In the genomic region with DNA sequence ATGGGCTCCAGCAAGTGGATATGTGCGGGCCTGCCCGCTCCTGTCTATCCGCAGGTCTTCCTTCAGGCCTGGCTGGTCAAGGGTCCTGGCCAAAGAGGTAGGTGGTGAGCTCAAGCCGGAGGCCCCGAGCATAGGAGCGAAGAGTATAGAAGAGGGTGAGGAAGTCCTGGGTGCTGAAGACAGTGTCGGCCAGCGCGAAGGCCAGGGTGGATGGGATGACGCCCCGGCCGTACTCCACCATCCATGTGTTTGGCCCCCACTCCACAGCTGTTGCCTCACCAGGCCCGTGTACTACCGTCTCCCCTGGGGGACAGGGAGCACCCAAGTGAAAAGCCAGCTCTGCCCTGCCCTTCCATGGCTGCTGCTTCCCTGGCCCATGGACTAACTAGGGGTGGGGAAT, we compare ENCODE assay signal across 15 cellular contexts. TPM values are rescaled to one million over a fixed set of nuclear protein-coding genes. Genes with fewer than 3 reads are reported as not detected.
A peak's percentile ranks its signal among the peaks of the same experiment; 100 is the strongest.
DNase-seq lines count a peak whose midpoint lies in the region; ATAC-seq and TF ChIP-seq lines count a peak whose summit lies in the region.
"Had no signal": no experiment of that assay in that cellular context is flagged by ENCODE, and none has a peak within 500 bp of the region (broad histone marks: within the 10 kb centered on the region; RNA-seq: fewer than 3 reads in every experiment).

No MANE protein-coding gene starts in this region.

- H3K27ac Mint-ChIP-seq in CD4-positive, CD25-positive, alpha-beta regulatory T cell, result peak overlapping the region in 1 of 3 donors; percentile 71
- H3K27ac Mint-ChIP-seq in GM23338, result no peak overlapping the region
- no peak overlapping the region for H3K27ac Mint-ChIP-seq in activated CD4-positive, alpha-beta memory T cell treated with anti-CD3 and anti-CD28 coated beads, Interleukin-2, amount 10 ng/mL, durations not matched to agents 7 days and 5 days
- peak overlapping the region in 1 of 6 donors; percentile 92 for H3K27ac Mint-ChIP-seq in naive B cell

- H4K20me1 ChIP-seq in GM23338 (replicated peaks; ENCODE audit: insufficient read depth), result peaks cover 3% of the 10 kb centered on the region

- no peak for ATAC-seq in CD4-positive, CD25-positive, alpha-beta regulatory T cell (ENCODE audit: low read depth in 2 of 2)
- ATAC-seq in GM23338 (no peak), naive B cell (ENCODE audit: low read depth in 2 of 2) (no peak), GM21825 (IDR thresholded peaks at IDR 0.05; ENCODE audit: unreplicated experiment) (no peak), GM21526 (IDR thresholded peaks at IDR 0.05; ENCODE audit: low FRiP score, unreplicated experiment) (no peak)
- ATAC-seq: activated CD4-positive, CD25-positive, alpha-beta regulatory T cell treated with anti-CD3 and anti-CD28 coated beads, Interleukin-2, amount 50 U/mL, for 24 hours; sciatic nerve had no signal

- CTCF ChIA-PET in activated CD4-positive, alpha-beta memory T cell treated with anti-CD3 and anti-CD28 coated beads, Interleukin-2, amount 10 ng/mL, durations not matched to agents 7 days and 5 days (lab: Charles Lee), result interaction anchor here (3.1 to 8.5 kb wide), 7 partner anchors 10 to 67 kb away, joined by 12 to 131 read pairs (median 77); partner anchors contain the start of genes CCL27, DCTN3, GALT and RPP25L

- H3K36me3 ChIP-seq in CD4-positive, CD25-positive, alpha-beta regulatory T cell (ENCODE audit: control insufficient read depth, insufficient read depth, low read length), result no peaks in the 10 kb centered on the region
- H3K36me3 ChIP-seq in GM23338 (ENCODE audit: insufficient read depth), result no peaks in the 10 kb centered on the region
- H3K36me3 ChIP-seq: SJSA1 had no signal

- no peaks in the 10 kb centered on the region for H3K9me3 ChIP-seq in CD4-positive, CD25-positive, alpha-beta regulatory T cell (ENCODE audit: control insufficient read depth in 2 of 2, low read length in 2 of 2)
- H3K9me3 ChIP-seq: SJSA1 had no signal

- H3K4me1 ChIP-seq in CD4-positive, CD25-positive, alpha-beta regulatory T cell (ENCODE audit: control insufficient read depth, insufficient read depth, low read length, poor library complexity, severe bottlenecking), result peaks cover 30% of the 10 kb centered on the region
- H3K4me1 ChIP-seq in GM23338 (ENCODE audit: insufficient read depth), result peaks cover 8% of the 10 kb centered on the region

- peaks cover 4% of the 10 kb centered on the region for H3K36me3 Mint-ChIP-seq in CD4-positive, CD25-positive, alpha-beta regulatory T cell
- H3K36me3 Mint-ChIP-seq in GM23338 (ENCODE audit: low read depth), result peaks cover 26% of the 10 kb centered on the region
- H3K36me3 Mint-ChIP-seq in activated CD4-positive, alpha-beta memory T cell treated with anti-CD3 and anti-CD28 coated beads, Interleukin-2, amount 10 ng/mL, durations not matched to agents 7 days and 5 days (ENCODE audit: low read depth), result peaks cover 15% of the 10 kb centered on the region
- no peaks in the 10 kb centered on the region for H3K36me3 Mint-ChIP-seq in naive B cell

- H3F3A ChIP-seq in GM23338 (replicated peaks; ENCODE audit: low read depth), result peaks cover 8% of the 10 kb centered on the region; the same call in 1 of the 2 replicates

- H3K4me2 ChIP-seq in GM23338, result no peak overlapping the region; the same call in 1 of the 2 replicates

- H3K4me3 Mint-ChIP-seq in CD4-positive, CD25-positive, alpha-beta regulatory T cell, result peak overlapping the region in 3 of 4 donors; percentile 57 to 85 (median 70)
- H3K4me3 Mint-ChIP-seq in GM23338 (peak overlapping the region; percentile 62; the same call in 2 of the 3 replicates), naive B cell (peak overlapping the region in 6 of 8 donors; percentile 22 to 83 (median 36))
- H3K4me3 Mint-ChIP-seq in activated CD4-positive, alpha-beta memory T cell treated with anti-CD3 and anti-CD28 coated beads, Interleukin-2, amount 10 ng/mL, durations not matched to agents 7 days and 5 days, result peak overlapping the region; percentile 52

- H3K27me3 ChIP-seq in CD4-positive, CD25-positive, alpha-beta regulatory T cell (ENCODE audit: control insufficient read depth, insufficient read depth, low read length), result no peaks in the 10 kb centered on the region
- H3K27me3 ChIP-seq in GM23338 (ENCODE audit: insufficient read depth), result peaks cover 39% of the 10 kb centered on the region
- H3K27me3 ChIP-seq: SJSA1 had no signal

- no peaks in the 10 kb centered on the region for H3K9me2 ChIP-seq in GM23338 (ENCODE audit: insufficient read depth)

- H3K79me2 ChIP-seq in GM23338 (replicated peaks; ENCODE audit: insufficient read depth), result peaks cover 12% of the 10 kb centered on the region; the same call in 1 of the 2 replicates

- H3K27me3 Mint-ChIP-seq in CD4-positive, CD25-positive, alpha-beta regulatory T cell, result no peaks in the 10 kb centered on the region
- peaks cover 25% of the 10 kb centered on the region for H3K27me3 Mint-ChIP-seq in GM23338 (ENCODE audit: insufficient read depth, low read depth, poor library complexity)
- peaks cover 4% of the 10 kb centered on the region for H3K27me3 Mint-ChIP-seq in activated CD4-positive, alpha-beta memory T cell treated with anti-CD3 and anti-CD28 coated beads, Interleukin-2, amount 10 ng/mL, durations not matched to agents 7 days and 5 days
- H3K27me3 Mint-ChIP-seq in naive B cell, result peaks cover 2 to 5% (median 4%) of the 10 kb centered on the region in 3 donors

- H3K27ac ChIP-seq in CD4-positive, CD25-positive, alpha-beta regulatory T cell (ENCODE audit: insufficient read depth, low read length, poor library complexity, severe bottlenecking), result no peak overlapping the region
- H3K27ac ChIP-seq in GM23338 (ENCODE audit: low read depth), result no peak overlapping the region
- H3K27ac ChIP-seq: SJSA1 had no signal

- H3K9me3 Mint-ChIP-seq in CD4-positive, CD25-positive, alpha-beta regulatory T cell, result peaks cover 0 to under 1% (median 0%) of the 10 kb centered on the region in 7 donors
- H3K9me3 Mint-ChIP-seq in GM23338, result no peaks in the 10 kb centered on the region
- no peaks in the 10 kb centered on the region for H3K9me3 Mint-ChIP-seq in activated CD4-positive, alpha-beta memory T cell treated with anti-CD3 and anti-CD28 coated beads, Interleukin-2, amount 10 ng/mL, durations not matched to agents 7 days and 5 days
- H3K9me3 Mint-ChIP-seq in naive B cell, result no peaks in the 10 kb centered on the region

- no peak for TF ChIP-seq CTCF in GM23338 (conservative IDR thresholded peaks at IDR 0.05; ENCODE audit: low read depth in 2 of 2)

- peaks cover 9 to 49% (median 22%) of the 10 kb centered on the region in 4 donors for H3K4me1 Mint-ChIP-seq in CD4-positive, CD25-positive, alpha-beta regulatory T cell
- H3K4me1 Mint-ChIP-seq in GM23338 (peaks cover 27% of the 10 kb centered on the region), naive B cell (peaks cover 28 to 36% (median 35%) of the 10 kb centered on the region in 3 donors)
- peaks cover 42% of the 10 kb centered on the region for H3K4me1 Mint-ChIP-seq in activated CD4-positive, alpha-beta memory T cell treated with anti-CD3 and anti-CD28 coated beads, Interleukin-2, amount 10 ng/mL, durations not matched to agents 7 days and 5 days

- no peak overlapping the region for H2AFZ ChIP-seq in GM23338

- no peak overlapping the region for H3K4me3 ChIP-seq in CD4-positive, CD25-positive, alpha-beta regulatory T cell (ENCODE audit: low read depth, low read length)
- no peak overlapping the region for H3K4me3 ChIP-seq in GM23338
- H3K4me3 ChIP-seq: SJSA1 had no signal

- POLR2A ChIA-PET in activated CD4-positive, alpha-beta memory T cell treated with anti-CD3 and anti-CD28 coated beads, Interleukin-2, amount 10 ng/mL, durations not matched to agents 7 days and 5 days (lab: Charles Lee), result interaction anchor here (1.8 to 7.0 kb wide), 6 partner anchors 10 to 29 kb away, joined by 5 to 96 read pairs (median 47); partner anchors contain the start of genes CCL27, DCTN3, GALT and RPP25L

- DNase-seq in CD4-positive, CD25-positive, alpha-beta regulatory T cell, result no peak
- DNase-seq in GM23338 (ENCODE audit: low spot score) (no peak), naive B cell (no peak), cerebellum (ENCODE audit: low spot score) (no peak)
- no peak for DNase-seq in activated CD4-positive, alpha-beta memory T cell treated with anti-CD3 and anti-CD28 coated beads, Interleukin-2, amount 10 ng/mL, durations not matched to agents 7 days and 5 days
- DNase-seq: DMS 273 treated with DMSO at 0.1 percent for 48 hours, NCI-H1105 treated with DMSO at 0.1 percent for 48 hours, NCI-H526 treated with DMSO at 0.1 percent for 48 hours had no signal

RNA-seq across cellular contexts. Expression of gene SIGMAR1, which starts 2.0 kb away (rescaled TPM):
- total RNA-seq in CD4-positive, CD25-positive, alpha-beta regulatory T cell, result 34.1 TPM
- polyA plus RNA-seq in CD4-positive, CD25-positive, alpha-beta regulatory T cell, result 100 to 1,000 TPM; 107 to 130 (median 119) TPM
- 104 and 167 TPM in 2 replicates for total RNA-seq in GM23338 (2014; rRNA removed; shearing (Covaris generic))
- polyA plus RNA-seq in GM23338 (2016; fragmentation: Nextera tagmentation; extraction: Ambion mirVana), result 76.4 and 82.3 TPM in 2 replicates
- total RNA-seq in activated CD4-positive, alpha-beta memory T cell treated with anti-CD3 and anti-CD28 coated beads, Interleukin-2, amount 10 ng/mL, durations not matched to agents 7 days and 5 days, result 10 to 100 TPM; 53.3 to 55.5 TPM
- 10 to 100 TPM; 40.1 to 75.8 (median 47.0) TPM for polyA plus RNA-seq in naive B cell (ENCODE audit: low read depth in 6 of 6)
- 24.3 TPM for total RNA-seq in cerebellum

RNA-seq across cellular contexts. Expression of gene ARID3C, which starts 6.7 kb away (rescaled TPM):
- total RNA-seq in CD4-positive, CD25-positive, alpha-beta regulatory T cell, result not detected
- polyA plus RNA-seq in CD4-positive, CD25-positive, alpha-beta regulatory T cell, result not detected
- 0.49 TPM in 1 of 2 replicates, not detected in the other for total RNA-seq in GM23338 (2014; rRNA removed; shearing (Covaris generic))
- polyA plus RNA-seq in GM23338 (2016; fragmentation: Nextera tagmentation; extraction: Ambion mirVana) (not detected in 2 replicates), naive B cell (ENCODE audit: low read depth in 6 of 6) (not detected)
- total RNA-seq in activated CD4-positive, alpha-beta memory T cell treated with anti-CD3 and anti-CD28 coated beads, Interleukin-2, amount 10 ng/mL, durations not matched to agents 7 days and 5 days, result under 1 TPM; 0.15 to 0.18 TPM
- 0.45 TPM for total RNA-seq in cerebellum
- total RNA-seq: dermis microvascular lymphatic vessel endothelial cell, SJSA1 had no signal
- polyA plus RNA-seq: adipose tissue had no signal

RNA-seq across cellular contexts. Expression of gene GALT, which starts 10.9 kb away (rescaled TPM):
- total RNA-seq in CD4-positive, CD25-positive, alpha-beta regulatory T cell, result 222 TPM
- 10 to 100 TPM; 56.1 to 67.0 (median 60.1) TPM for polyA plus RNA-seq in CD4-positive, CD25-positive, alpha-beta regulatory T cell
- total RNA-seq in GM23338 (2014; rRNA removed; shearing (Covaris generic)), result 14.5 and 31.5 TPM in 2 replicates
- polyA plus RNA-seq in GM23338 (2016; fragmentation: Nextera tagmentation; extraction: Ambion mirVana), result 31.6 and 35.1 TPM in 2 replicates
- 10 to 100 TPM; 95.2 to 95.6 TPM for total RNA-seq in activated CD4-positive, alpha-beta memory T cell treated with anti-CD3 and anti-CD28 coated beads, Interleukin-2, amount 10 ng/mL, durations not matched to agents 7 days and 5 days
- 10 to 100 TPM; 29.1 to 51.1 (median 36.3) TPM for polyA plus RNA-seq in naive B cell (ENCODE audit: low read depth in 6 of 6)
- total RNA-seq in cerebellum, result 59.7 TPM

RNA-seq across cellular contexts. Expression of gene DCTN3, which starts 15.3 kb away (rescaled TPM):
- total RNA-seq in CD4-positive, CD25-positive, alpha-beta regulatory T cell, result 80.4 TPM
- polyA plus RNA-seq in CD4-positive, CD25-positive, alpha-beta regulatory T cell, result 100 to 1,000 TPM; 152 to 202 (median 171) TPM
- total RNA-seq in GM23338 (2014; rRNA removed; shearing (Covaris generic)), result 12.9 and 20.6 TPM in 2 replicates
- polyA plus RNA-seq in GM23338 (2016; fragmentation: Nextera tagmentation; extraction: Ambion mirVana), result 17.9 and 23.2 TPM in 2 replicates
- total RNA-seq in activated CD4-positive, alpha-beta memory T cell treated with anti-CD3 and anti-CD28 coated beads, Interleukin-2, amount 10 ng/mL, durations not matched to agents 7 days and 5 days, result 100 to 1,000 TPM; 143 to 144 TPM
- polyA plus RNA-seq in naive B cell (ENCODE audit: low read depth in 6 of 6), result 100 to 1,000 TPM in 3 of 6 donors, 10 to 100 TPM in 3; 83.5 to 118 (median 103) TPM
- total RNA-seq in cerebellum, result 57.4 TPM

RNA-seq across cellular contexts. Expression of gene IL11RA, which starts 16.4 kb away (rescaled TPM):
- total RNA-seq in CD4-positive, CD25-positive, alpha-beta regulatory T cell, result 228 TPM
- 10 to 100 TPM in 2 of 4 donors, 1 to 10 TPM in 2; 7.3 to 12.3 (median 9.6) TPM for polyA plus RNA-seq in CD4-positive, CD25-positive, alpha-beta regulatory T cell
- 4.9 and 5.8 TPM in 2 replicates for total RNA-seq in GM23338 (2014; rRNA removed; shearing (Covaris generic))
- polyA plus RNA-seq in GM23338 (2016; fragmentation: Nextera tagmentation; extraction: Ambion mirVana) (3.1 and 4.0 TPM in 2 replicates), naive B cell (ENCODE audit: low read depth in 6 of 6) (1 to 10 TPM; 2.0 to 7.4 (median 3.0) TPM)
- total RNA-seq in activated CD4-positive, alpha-beta memory T cell treated with anti-CD3 and anti-CD28 coated beads, Interleukin-2, amount 10 ng/mL, durations not matched to agents 7 days and 5 days, result 10 to 100 TPM; 51.5 to 54.0 TPM
- 16.1 TPM for total RNA-seq in cerebellum
